In genomic region chr17:62760059-62760887, GRCh38 we compare ENCODE assay signal across 1 cellular context.
TF ChIP-seq lines count a peak whose summit lies in the region.

No MANE protein-coding gene starts in this region.

TF ChIP-seq in HepG2, 621 proteins besides CTCF, POLR2A, EP300 and RAD21 (continued from another document):
- TF ChIP-seq, protein P1, sequence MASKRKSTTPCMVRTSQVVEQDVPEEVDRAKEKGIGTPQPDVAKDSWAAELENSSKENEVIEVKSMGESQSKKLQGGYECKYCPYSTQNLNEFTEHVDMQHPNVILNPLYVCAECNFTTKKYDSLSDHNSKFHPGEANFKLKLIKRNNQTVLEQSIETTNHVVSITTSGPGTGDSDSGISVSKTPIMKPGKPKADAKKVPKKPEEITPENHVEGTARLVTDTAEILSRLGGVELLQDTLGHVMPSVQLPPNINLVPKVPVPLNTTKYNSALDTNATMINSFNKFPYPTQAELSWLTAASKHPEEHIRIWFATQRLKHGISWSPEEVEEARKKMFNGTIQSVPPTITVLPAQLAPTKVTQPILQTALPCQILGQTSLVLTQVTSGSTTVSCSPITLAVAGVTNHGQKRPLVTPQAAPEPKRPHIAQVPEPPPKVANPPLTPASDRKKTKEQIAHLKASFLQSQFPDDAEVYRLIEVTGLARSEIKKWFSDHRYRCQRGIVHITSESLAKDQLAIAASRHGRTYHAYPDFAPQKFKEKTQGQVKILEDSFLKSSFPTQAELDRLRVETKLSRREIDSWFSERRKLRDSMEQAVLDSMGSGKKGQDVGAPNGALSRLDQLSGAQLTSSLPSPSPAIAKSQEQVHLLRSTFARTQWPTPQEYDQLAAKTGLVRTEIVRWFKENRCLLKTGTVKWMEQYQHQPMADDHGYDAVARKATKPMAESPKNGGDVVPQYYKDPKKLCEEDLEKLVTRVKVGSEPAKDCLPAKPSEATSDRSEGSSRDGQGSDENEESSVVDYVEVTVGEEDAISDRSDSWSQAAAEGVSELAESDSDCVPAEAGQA (IDR thresholded peaks at IDR 0.05; ENCODE audit: low read depth) = no peak
- TF ChIP-seq, protein P1 (CRISPR knock-in tag; IDR thresholded peaks at IDR 0.05; ENCODE audit: borderline replicate concordance) = no peak
- no peak for TF ChIP-seq ZNF232 (CRISPR knock-in tag; IDR thresholded peaks at IDR 0.05; ENCODE audit: borderline replicate concordance)
- TF ChIP-seq TRAFD1 (CRISPR knock-in tag; IDR thresholded peaks at IDR 0.05; ENCODE audit: borderline replicate concordance) = no peak
- no peak for TF ChIP-seq ZBTB20 (CRISPR knock-in tag; IDR thresholded peaks at IDR 0.05; ENCODE audit: borderline replicate concordance, low read depth)
- TF ChIP-seq ZHX1 (CRISPR knock-in tag; IDR thresholded peaks at IDR 0.05; ENCODE audit: low read depth) = no peak
TF ChIP-seq in HepG2: peak in this region for 0.
